ENCODE assay signal across 8 cellular contexts in genomic region chrX:3815896-3816664, GRCh38.
DNase-seq lines count a peak whose midpoint lies in the region; ATAC-seq, FAIRE-seq and TF ChIP-seq lines count a peak whose summit lies in the region.

No MANE protein-coding gene starts in this region.

- no peaks in the 10 kb centered on the region for H3K27me3 ChIP-seq in GM12878 (replicated peaks in 1 of 2; ENCODE audit: control insufficient read depth in 2 of 2, insufficient read depth in 2 of 2, low read length in 1 of 2)
- H3K27me3 ChIP-seq in smooth muscle cell (ENCODE audit: low read depth) = no peaks in the 10 kb centered on the region

- RAD21 ChIA-PET in GM12878 (lab: Charles Lee; ENCODE audit: unreplicated experiment) = no interaction called here

- H3K79me2 ChIP-seq in GM12878 (ENCODE audit: control insufficient read depth, insufficient read depth, low read length) = peaks cover 8% of the 10 kb centered on the region
- H3K79me2 ChIP-seq in smooth muscle cell (ENCODE audit: low read depth) = peaks cover 5% of the 10 kb centered on the region

- TF ChIP-seq CTCF in GM12878 (IDR thresholded peaks at IDR 0.05 in 2 of 3, conservative IDR thresholded peaks at IDR 0.05 in 1 of 3; ENCODE audit: control insufficient read depth in 2 of 3, extremely low read depth in 1 of 3, insufficient read depth in 1 of 3, low read depth in 3 of 3, low read length in 3 of 3) (peak; percentile 15 to 19 (median 15); a peak in 2 of 6 replicates), smooth muscle cell (IDR thresholded peaks at IDR 0.05; ENCODE audit: borderline replicate concordance, insufficient read depth, poor library complexity, severe bottlenecking) (no peak)

- H3K4me3 ChIP-seq in GM12878 = peak overlapping the region; percentile 67
- peak overlapping the region; percentile 58 for H3K4me3 ChIP-seq in smooth muscle cell

- no peak for TF ChIP-seq RAD21 in GM12878 (IDR thresholded peaks at IDR 0.05; ENCODE audit: insufficient read depth, low read depth, low read length)

- H3K4me2 ChIP-seq in GM12878 (ENCODE audit: control insufficient read depth, insufficient read depth) = peak overlapping the region; percentile 94
- peak overlapping the region; percentile 88 for H3K4me2 ChIP-seq in smooth muscle cell

- no peaks in the 10 kb centered on the region for H3K9me3 ChIP-seq in GM12878 (replicated peaks; ENCODE audit: control insufficient read depth, insufficient read depth, low read length)
- no peaks in the 10 kb centered on the region for H3K9me3 ChIP-seq in smooth muscle cell (replicated peaks; ENCODE audit: low read depth)

- SMC1A ChIA-PET in GM12878 (lab: Charles Lee; ENCODE audit: uncharacterized antibody, unreplicated experiment) = no interaction called here

- ATAC-seq in GM12878 = peak; percentile 16

- H3K27ac ChIP-seq in GM12878 (ENCODE audit: control insufficient read depth, insufficient read depth) (peak overlapping the region; percentile 84), smooth muscle cell (ENCODE audit: low read depth) (peak overlapping the region; percentile 68)

- CTCF ChIA-PET in GM12878 (lab: Yijun Ruan, JAX) = no interaction called here

- H4K20me1 ChIP-seq in GM12878 (ENCODE audit: control insufficient read depth, insufficient read depth) (no peaks in the 10 kb centered on the region), smooth muscle cell (ENCODE audit: low read depth) (peaks cover 28% of the 10 kb centered on the region)

- no TSS peak for BruUV-seq in GM12878 (replicated peaks; lab: Mats Ljungman, UMichigan)

- POLR2A ChIA-PET in GM12878 (lab: Charles Lee) = interaction anchor here (2.1 kb wide), 1 partner anchor 104 kb away, joined by 8 read pairs; no protein-coding TSS in a partner anchor

- peak; percentile 60 for DNase-seq in NCI-H748 (lab: John Stamatoyannopoulos, UW; ENCODE audit: unreplicated experiment)
- no peak for DNase-seq in NCI-H748 treated with DMSO at 0.1 percent for 48 hours (lab: John Stamatoyannopoulos, UW)
- peak; percentile 67 for DNase-seq in KBM-7
- DNase-seq in SW480 (ENCODE audit: low spot score) = peak; percentile 67
- peak; percentile 13 for DNase-seq in GM12878 (ENCODE audit: low read depth, low spot score)
- DNase-seq in iPS-NIHi11 (ENCODE audit: low spot score) = peak; percentile 9
- peak; percentile 10 for DNase-seq in smooth muscle cell (lab: John Stamatoyannopoulos, UW; ENCODE audit: unreplicated experiment)
- DNase-seq in cerebellar nuclear complex (lab: John Stamatoyannopoulos, UW) = no peak

- peak; percentile 41 for TF ChIP-seq POLR2A in GM12878 (IDR thresholded peaks at IDR 0.05; ENCODE audit: low read depth, low read length)

- peaks cover 4% of the 10 kb centered on the region for H3F3A ChIP-seq in smooth muscle cell (ENCODE audit: low read depth)

- H3K36me3 ChIP-seq in GM12878 (ENCODE audit: control insufficient read depth in 2 of 2, insufficient read depth in 2 of 2, low read length in 1 of 2) (peaks cover 0 to 3% of the 10 kb centered on the region in 2 experiments; a peak in 3 of 4 replicates), smooth muscle cell (ENCODE audit: low read depth) (no peaks in the 10 kb centered on the region)

- peak overlapping the region; percentile 39 for H2AFZ ChIP-seq in GM12878 (ENCODE audit: control insufficient read depth, low read depth, low read length)
- H2AFZ ChIP-seq in smooth muscle cell (ENCODE audit: low read depth) = no peak overlapping the region

- intact Hi-C loops in GM12878 (cut with micrococcal nuclease; ENCODE audit: unreplicated experiment) = no loop called here

- H3K9ac ChIP-seq in GM12878 (ENCODE audit: control insufficient read depth, insufficient read depth, low read length) (peak overlapping the region; percentile 91), smooth muscle cell (ENCODE audit: low read depth) (peak overlapping the region; percentile 41)

- peaks cover 24% of the 10 kb centered on the region for H3K4me1 ChIP-seq in GM12878 (ENCODE audit: control insufficient read depth, insufficient read depth, low read length)
- no peaks in the 10 kb centered on the region for H3K4me1 ChIP-seq in smooth muscle cell (ENCODE audit: low read depth)

- no peak for TF ChIP-seq EP300 in GM12878 (IDR thresholded peaks at IDR 0.05; ENCODE audit: borderline replicate concordance in 1 of 2, control insufficient read depth in 1 of 2, low read depth in 2 of 2, low read length in 2 of 2)

- under 1% methylated on average over 45 of the region's 50 CpGs for WGBS in GM12878 (ENCODE audit: insufficient coverage, insufficient replicate concordance, low lambda C conversion rate, missing lambda C conversion rate)
- 57% methylated on average over 33 of the region's 50 CpGs for WGBS in smooth muscle cell (ENCODE audit: low lambda C conversion rate)

- FAIRE-seq in GM12878 (lab: Jason Lieb, UNC) = no peak

- in situ Hi-C loops in KBM-7 (cut with MboI; ENCODE audit: low pct_unique_long_range_greater_than_20kb, low sequenced_read_pairs) (no loop called here), GM12878 (cut with MboI) (loop anchor here (25.0 kb wide), 3 partner anchors 121 to 1846 kb away; partner anchors contain the start of gene ARSF)

TF ChIP-seq in GM12878, 131 proteins besides CTCF, POLR2A, EP300 and RAD21 (continues in another document):
- TF ChIP-seq SIX5 (IDR thresholded peaks at IDR 0.05; ENCODE audit: low read depth, low read length, severe bottlenecking) (no peak), MXI1 (IDR thresholded peaks at IDR 0.05; ENCODE audit: low read depth, low read length) (no peak), CHD2 (IDR thresholded peaks at IDR 0.05; ENCODE audit: borderline replicate concordance, low read depth, low read length) (no peak), MLLT1 (IDR thresholded peaks at IDR 0.05) (peak; percentile 40; the same call in 1 of the 2 replicates), E4F1 (IDR thresholded peaks at IDR 0.05; ENCODE audit: borderline replicate concordance, partially characterized antibody) (no peak), GABPA (IDR thresholded peaks at IDR 0.05; ENCODE audit: low read depth) (no peak), BRCA1 (IDR thresholded peaks at IDR 0.05; ENCODE audit: low read depth, low read length) (no peak), MTA2 (IDR thresholded peaks at IDR 0.05; ENCODE audit: low read depth) (no peak), SUZ12 (IDR thresholded peaks at IDR 0.05; ENCODE audit: unreplicated experiment) (no peak), YY1 (IDR thresholded peaks at IDR 0.05; ENCODE audit: low read depth, low read length) (peak; percentile 28; the same call in 1 of the 2 replicates), MTA3 (IDR thresholded peaks at IDR 0.05; ENCODE audit: borderline replicate concordance, low read length) (peak; percentile 11; the same call in 1 of the 2 replicates)
- TF ChIP-seq, protein P1, sequence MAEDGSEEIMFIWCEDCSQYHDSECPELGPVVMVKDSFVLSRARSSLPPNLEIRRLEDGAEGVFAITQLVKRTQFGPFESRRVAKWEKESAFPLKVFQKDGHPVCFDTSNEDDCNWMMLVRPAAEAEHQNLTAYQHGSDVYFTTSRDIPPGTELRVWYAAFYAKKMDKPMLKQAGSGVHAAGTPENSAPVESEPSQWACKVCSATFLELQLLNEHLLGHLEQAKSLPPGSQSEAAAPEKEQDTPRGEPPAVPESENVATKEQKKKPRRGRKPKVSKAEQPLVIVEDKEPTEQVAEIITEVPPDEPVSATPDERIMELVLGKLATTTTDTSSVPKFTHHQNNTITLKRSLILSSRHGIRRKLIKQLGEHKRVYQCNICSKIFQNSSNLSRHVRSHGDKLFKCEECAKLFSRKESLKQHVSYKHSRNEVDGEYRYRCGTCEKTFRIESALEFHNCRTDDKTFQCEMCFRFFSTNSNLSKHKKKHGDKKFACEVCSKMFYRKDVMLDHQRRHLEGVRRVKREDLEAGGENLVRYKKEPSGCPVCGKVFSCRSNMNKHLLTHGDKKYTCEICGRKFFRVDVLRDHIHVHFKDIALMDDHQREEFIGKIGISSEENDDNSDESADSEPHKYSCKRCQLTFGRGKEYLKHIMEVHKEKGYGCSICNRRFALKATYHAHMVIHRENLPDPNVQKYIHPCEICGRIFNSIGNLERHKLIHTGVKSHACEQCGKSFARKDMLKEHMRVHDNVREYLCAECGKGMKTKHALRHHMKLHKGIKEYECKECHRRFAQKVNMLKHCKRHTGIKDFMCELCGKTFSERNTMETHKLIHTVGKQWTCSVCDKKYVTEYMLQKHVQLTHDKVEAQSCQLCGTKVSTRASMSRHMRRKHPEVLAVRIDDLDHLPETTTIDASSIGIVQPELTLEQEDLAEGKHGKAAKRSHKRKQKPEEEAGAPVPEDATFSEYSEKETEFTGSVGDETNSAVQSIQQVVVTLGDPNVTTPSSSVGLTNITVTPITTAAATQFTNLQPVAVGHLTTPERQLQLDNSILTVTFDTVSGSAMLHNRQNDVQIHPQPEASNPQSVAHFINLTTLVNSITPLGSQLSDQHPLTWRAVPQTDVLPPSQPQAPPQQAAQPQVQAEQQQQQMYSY (CRISPR knock-in tag; IDR thresholded peaks at IDR 0.05) = no peak

Comparison
In these comparisons a context has a peak if more than half of its experiments do, and no peak if none do; other contexts are left out.
1. DNase-seq: peak in NCI-H748 (single experiment), KBM-7 (single experiment), SW480 (single experiment), GM12878 (single experiment), iPS-NIHi11 (single experiment) and smooth muscle cell (single experiment); none in NCI-H748 treated with DMSO at 0.1 percent for 48 hours (single experiment) and cerebellar nuclear complex (0 of 2).